10 cellular contexts compared by ENCODE assay signal in the genomic region with DNA sequence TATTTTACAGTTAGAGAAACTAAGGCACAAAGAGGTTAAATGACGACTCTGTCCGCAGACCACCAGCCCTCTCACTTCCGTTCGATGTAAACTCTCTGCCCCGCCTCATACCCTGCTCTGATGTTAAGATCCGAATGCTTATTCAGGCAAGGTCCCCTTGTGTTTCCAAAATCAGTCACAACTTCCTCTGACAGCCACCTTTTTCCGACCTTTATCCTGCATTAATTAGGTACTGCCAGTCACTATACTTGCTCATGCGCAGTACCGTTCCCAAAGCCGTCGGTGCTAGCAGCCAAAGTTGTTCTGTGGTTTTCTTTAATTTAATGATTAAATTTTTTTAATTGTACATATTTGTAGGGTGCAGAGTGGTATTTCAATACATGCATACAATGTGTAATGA. TPM values are rescaled to one million over a fixed set of nuclear protein-coding genes. Genes with fewer than 3 reads are reported as not detected.
DNase-seq lines count a peak whose midpoint lies in the region; ATAC-seq, FAIRE-seq and TF ChIP-seq lines count a peak whose summit lies in the region.
"Not testable (repeated sequence)": the region's sequence is repeated elsewhere in the genome, so short reads cannot be mapped to it uniquely, and the experiment has no call there.
"Had no signal": no experiment of that assay in that cellular context is flagged by ENCODE, and none has a peak within 500 bp of the region (broad histone marks: within the 10 kb centered on the region; RNA-seq: fewer than 3 reads in every experiment).

No MANE protein-coding gene starts in this region.

- not testable (repeated sequence) for H3K9me3 Mint-ChIP-seq in activated CD8-positive, alpha-beta T cell treated with anti-CD3 and anti-CD28 coated beads for 36 hours; astrocyte (ENCODE audit: unreplicated experiment); type B pancreatic cell

- BruUV-seq in PC-3 (replicated peaks; lab: Mats Ljungman, UMichigan), result not testable (repeated sequence)

- POLR2A ChIA-PET in PC-3 (lab: Charles Lee; ENCODE audit: unreplicated experiment), result interaction anchor here (0.5 kb wide), 1 partner anchor 1020 kb away, joined by 3 read pairs; no protein-coding TSS in a partner anchor
- POLR2A ChIA-PET in activated CD8-positive, alpha-beta T cell treated with anti-CD3 and anti-CD28 coated beads for 36 hours (lab: Charles Lee), result not testable (repeated sequence)

- not testable (repeated sequence) for H3K9me3 ChIP-seq in ES-I3 (ENCODE audit: control insufficient read depth, insufficient read depth, low read length); PC-3 (ENCODE audit: low read length); astrocyte (ENCODE audit: insufficient read depth, low read depth, low read length); esophagus squamous epithelium; mononuclear cell (ENCODE audit: low read depth, low read length); spleen

- H3K4me3 Mint-ChIP-seq in activated CD8-positive, alpha-beta T cell treated with anti-CD3 and anti-CD28 coated beads for 36 hours, result peak overlapping the region; percentile 87
- peak overlapping the region; percentile 87 for H3K4me3 Mint-ChIP-seq in astrocyte (ENCODE audit: unreplicated experiment)
- H3K4me3 Mint-ChIP-seq in type B pancreatic cell, result peak overlapping the region; percentile 92

- intact Hi-C loops in PC-3 (cut with micrococcal nuclease) (loop anchor here (10.0 kb wide), 1 partner anchor 366 kb away; the partner anchor contains the start of genes ELK1 and UXT), esophagus squamous epithelium (cut with DNase I) (loop anchor here (10.0 kb wide), 1 partner anchor 166 kb away; no protein-coding TSS in a partner anchor), spleen (cut with DNase I; ENCODE audit: low total_unique reads) (loop anchor here (10.0 kb wide), 1 partner anchor 186 kb away; the partner anchor contains the start of gene ZNF81)
- intact Hi-C loops in activated CD8-positive, alpha-beta T cell treated with anti-CD3 and anti-CD28 coated beads for 36 hours (cut with micrococcal nuclease), result not testable (repeated sequence)

- not testable (repeated sequence) for DNase-seq in PC-3; astrocyte (ENCODE audit: low read depth); esophagus squamous epithelium (lab: John Stamatoyannopoulos, UW); spleen; type B pancreatic cell (ENCODE audit: extremely low spot score, unreplicated experiment)
- peak; percentile 65 for DNase-seq in activated CD8-positive, alpha-beta T cell treated with anti-CD3 and anti-CD28 coated beads for 36 hours

- peaks cover 13% of the 10 kb centered on the region for H3K4me1 Mint-ChIP-seq in activated CD8-positive, alpha-beta T cell treated with anti-CD3 and anti-CD28 coated beads for 36 hours (ENCODE audit: low read depth)
- not testable (repeated sequence) for H3K4me1 Mint-ChIP-seq in astrocyte (ENCODE audit: low read depth, unreplicated experiment); type B pancreatic cell (ENCODE audit: unreplicated experiment)

- H3K27ac Mint-ChIP-seq in activated CD8-positive, alpha-beta T cell treated with anti-CD3 and anti-CD28 coated beads for 36 hours, result peak overlapping the region; percentile 98
- not testable (repeated sequence) for H3K27ac Mint-ChIP-seq in astrocyte (ENCODE audit: unreplicated experiment); type B pancreatic cell

- H3K36me3 Mint-ChIP-seq in activated CD8-positive, alpha-beta T cell treated with anti-CD3 and anti-CD28 coated beads for 36 hours (ENCODE audit: low read depth); astrocyte (ENCODE audit: low read depth, unreplicated experiment); type B pancreatic cell: not testable (repeated sequence)

- not testable (repeated sequence) for H3K79me2 ChIP-seq in PC-3 (ENCODE audit: low read length); astrocyte (ENCODE audit: insufficient read depth, low read length)

- not testable (repeated sequence) for H3K36me3 ChIP-seq in ES-I3 (ENCODE audit: insufficient read depth, low read length); PC-3 (ENCODE audit: low read depth, low read length); astrocyte (ENCODE audit: insufficient read depth, low read length); esophagus squamous epithelium; spleen

- not testable (repeated sequence) for H3K4me1 ChIP-seq in ES-I3 (ENCODE audit: insufficient read depth, low read length); PC-3 (ENCODE audit: insufficient read depth, low read length); astrocyte (ENCODE audit: insufficient read depth, low read length); esophagus squamous epithelium; mononuclear cell (ENCODE audit: insufficient read depth, low read length); spleen

- WGBS in esophagus squamous epithelium, 2 donors, result 37 to 57% methylated on average over 7 to 11 of the region's 11 CpGs
- 26 to 42% (median 30%) methylated on average over 11 of the region's 11 CpGs for WGBS in spleen, 5 donors

- H3K27me3 ChIP-seq in PC-3 (ENCODE audit: low read length); astrocyte (ENCODE audit: insufficient read depth, low read length); esophagus squamous epithelium; mononuclear cell (ENCODE audit: insufficient read depth, low read length); spleen (replicated peaks in 1 of 7): not testable (repeated sequence)

- H3K4me2 ChIP-seq in PC-3 (ENCODE audit: low read length) (peak overlapping the region; percentile 82; the same call in 1 of the 2 replicates), astrocyte (ENCODE audit: low read length) (peak overlapping the region; percentile 94)

- H4K20me1 ChIP-seq in PC-3 (ENCODE audit: low read length); astrocyte (ENCODE audit: insufficient read depth, low read length): not testable (repeated sequence)

- not testable (repeated sequence) for H3K27ac ChIP-seq in PC-3 (ENCODE audit: low read length); astrocyte (ENCODE audit: low read depth, low read length)
- H3K27ac ChIP-seq in esophagus squamous epithelium, result peak overlapping the region in 2 of 4 donors; percentile 88
- peak overlapping the region; percentile 87 to 92 (median 90) for H3K27ac ChIP-seq in spleen

- TF ChIP-seq POLR2A in esophagus squamous epithelium (IDR thresholded peaks at IDR 0.05); spleen (IDR thresholded peaks at IDR 0.05): not testable (repeated sequence)

- TF ChIP-seq CTCF in PC-3 (conservative IDR thresholded peaks at IDR 0.05; ENCODE audit: low read depth, low read length); activated CD8-positive, alpha-beta T cell treated with anti-CD3 and anti-CD28 coated beads for 36 hours (IDR thresholded peaks at IDR 0.05); astrocyte (IDR thresholded peaks at IDR 0.05; ENCODE audit: insufficient read depth, low read depth, low read length); esophagus squamous epithelium (IDR thresholded peaks at IDR 0.05); spleen (IDR thresholded peaks at IDR 0.05 in 8 of 11, conservative IDR thresholded peaks at IDR 0.05 in 3 of 11); type B pancreatic cell (conservative IDR thresholded peaks at IDR 0.05): not testable (repeated sequence)

- H3K4me3 ChIP-seq in PC-3 (ENCODE audit: low read length) (peak overlapping the region; percentile 71), astrocyte (ENCODE audit: insufficient read depth, low read depth, low read length) (peak overlapping the region; percentile 91), esophagus squamous epithelium (peak overlapping the region in 3 of 4 donors; percentile 55 to 71 (median 58)), mononuclear cell (ENCODE audit: low read length) (peak overlapping the region; percentile 67), spleen (peak overlapping the region; percentile 27 to 73 (median 42))

- H3F3A ChIP-seq in PC-3 (ENCODE audit: low read length, unreplicated experiment), result not testable (repeated sequence)

- FAIRE-seq in astrocyte (lab: Jason Lieb, UNC), result not testable (repeated sequence)

- peak overlapping the region; percentile 97; the same call in 1 of the 2 replicates for H3K9ac ChIP-seq in ES-I3 (ENCODE audit: low read depth, low read length)
- not testable (repeated sequence) for H3K9ac ChIP-seq in PC-3 (ENCODE audit: low read length); astrocyte (ENCODE audit: low read length)

- not testable (repeated sequence) for ATAC-seq in PC-3
- peak; percentile 75 for ATAC-seq in activated CD8-positive, alpha-beta T cell treated with anti-CD3 and anti-CD28 coated beads for 36 hours

- H2AFZ ChIP-seq in PC-3 (ENCODE audit: low read length) (peak overlapping the region; percentile 99; the same call in 1 of the 2 replicates), astrocyte (ENCODE audit: low read depth, low read length) (peak overlapping the region; percentile 97)

- H3K9me2 ChIP-seq in PC-3 (replicated peaks; ENCODE audit: low read length), result not testable (repeated sequence)

- CTCF ChIA-PET in PC-3 (lab: Charles Lee), result not testable (repeated sequence)
- CTCF ChIA-PET in activated CD8-positive, alpha-beta T cell treated with anti-CD3 and anti-CD28 coated beads for 36 hours (lab: Charles Lee), result interaction anchor here (1.0 kb wide), 2 partner anchors 61 to 189 kb away, joined by 4 to 5 read pairs; no protein-coding TSS in a partner anchor

- not testable (repeated sequence) for H3K27me3 Mint-ChIP-seq in activated CD8-positive, alpha-beta T cell treated with anti-CD3 and anti-CD28 coated beads for 36 hours; astrocyte (ENCODE audit: low read depth, unreplicated experiment); type B pancreatic cell

RNA-seq across cellular contexts. Expression of gene SPACA5, which starts 13.7 kb away (rescaled TPM):
- not detected in 2 replicates for total RNA-seq in PC-3 (2014; rRNA removed)
- not detected for total RNA-seq in activated CD8-positive, alpha-beta T cell treated with anti-CD3 and anti-CD28 coated beads for 36 hours
- not detected in 2 replicates for total RNA-seq in astrocyte
- not detected for total RNA-seq in esophagus squamous epithelium
- not detected for total RNA-seq in mononuclear cell
- not detected for total RNA-seq in spleen
- under 1 TPM in 1 of 3 donors, not detected in 2; 0.12 TPM for polyA plus RNA-seq in spleen
- total RNA-seq in type B pancreatic cell (ENCODE audit: low replicate concordance), result not detected in 2 replicates
- total RNA-seq: M059J, Right ventricle myocardium inferior had no signal

RNA-seq across cellular contexts. Expression of gene ZNF182, which starts 16.7 kb away (rescaled TPM):
- 1.2 and 3.8 TPM in 2 replicates for total RNA-seq in PC-3 (2014; rRNA removed)
- 1 to 10 TPM; 7.9 to 8.3 TPM for total RNA-seq in activated CD8-positive, alpha-beta T cell treated with anti-CD3 and anti-CD28 coated beads for 36 hours
- 4.4 and 4.5 TPM in 2 replicates for total RNA-seq in astrocyte
- total RNA-seq in esophagus squamous epithelium, result 1 to 10 TPM in 3 of 4 donors, under 1 TPM in 1; 0.80 to 3.2 (median 1.4) TPM
- total RNA-seq in mononuclear cell, result 4.6 TPM
- total RNA-seq in spleen, result 10 to 100 TPM in 3 of 7 donors, 1 to 10 TPM in 4; 7.3 to 13.7 (median 8.7) TPM
- 1 to 10 TPM; 4.8 to 5.7 (median 5.0) TPM for polyA plus RNA-seq in spleen
- 5.1 and 6.8 TPM in 2 replicates for total RNA-seq in type B pancreatic cell (ENCODE audit: low replicate concordance)

RNA-seq across cellular contexts. Expression of gene ZNF630, which starts 51.0 kb away (rescaled TPM):
- total RNA-seq in PC-3 (2014; rRNA removed), result 2.5 and 4.4 TPM in 2 replicates
- total RNA-seq in activated CD8-positive, alpha-beta T cell treated with anti-CD3 and anti-CD28 coated beads for 36 hours, result 1 to 10 TPM; 1.7 to 1.9 TPM
- 1.3 and 1.8 TPM in 2 replicates for total RNA-seq in astrocyte
- 1 to 10 TPM in 2 of 4 donors, under 1 TPM in 2; 0.44 to 2.7 (median 1.1) TPM for total RNA-seq in esophagus squamous epithelium
- total RNA-seq in mononuclear cell, result 1.6 TPM
- total RNA-seq in spleen, result 1 to 10 TPM; 2.0 to 7.2 (median 4.5) TPM
- polyA plus RNA-seq in spleen, result 1 to 10 TPM; 1.0 to 1.7 (median 1.5) TPM
- total RNA-seq in type B pancreatic cell (ENCODE audit: low replicate concordance), result 3.6 and 4.4 TPM in 2 replicates
